In the genomic region with DNA sequence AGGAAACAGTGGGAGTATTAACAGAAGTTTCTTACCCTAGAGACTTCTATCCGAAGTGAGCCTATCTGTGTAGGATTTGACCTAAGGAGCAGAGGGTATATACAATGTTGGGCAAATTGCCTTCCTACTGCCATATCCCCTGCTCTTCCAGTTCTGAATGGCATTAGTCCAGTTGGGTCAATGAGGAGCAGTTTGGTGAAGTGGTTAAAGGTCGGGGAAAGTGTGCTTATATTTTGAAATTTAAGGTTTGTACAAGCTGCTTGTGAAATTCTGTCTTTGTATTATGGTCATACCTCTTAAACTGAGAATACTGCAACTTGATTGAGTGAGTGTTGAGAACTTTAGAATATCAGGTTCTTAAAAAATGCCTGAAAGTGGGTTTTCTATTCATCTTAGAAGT, we compare ENCODE assay signal across 1 cellular context.
TF ChIP-seq lines count a peak whose summit lies in the region.

No MANE protein-coding gene starts in this region.

TF ChIP-seq in HepG2, 621 proteins besides CTCF, POLR2A, EP300 and RAD21:
- no peak for TF ChIP-seq ZNF598 (CRISPR knock-in tag; IDR thresholded peaks at IDR 0.05; ENCODE audit: borderline replicate concordance)
- no peak for TF ChIP-seq FOXM1 (CRISPR knock-in tag; IDR thresholded peaks at IDR 0.05)
- TF ChIP-seq, protein P1, sequence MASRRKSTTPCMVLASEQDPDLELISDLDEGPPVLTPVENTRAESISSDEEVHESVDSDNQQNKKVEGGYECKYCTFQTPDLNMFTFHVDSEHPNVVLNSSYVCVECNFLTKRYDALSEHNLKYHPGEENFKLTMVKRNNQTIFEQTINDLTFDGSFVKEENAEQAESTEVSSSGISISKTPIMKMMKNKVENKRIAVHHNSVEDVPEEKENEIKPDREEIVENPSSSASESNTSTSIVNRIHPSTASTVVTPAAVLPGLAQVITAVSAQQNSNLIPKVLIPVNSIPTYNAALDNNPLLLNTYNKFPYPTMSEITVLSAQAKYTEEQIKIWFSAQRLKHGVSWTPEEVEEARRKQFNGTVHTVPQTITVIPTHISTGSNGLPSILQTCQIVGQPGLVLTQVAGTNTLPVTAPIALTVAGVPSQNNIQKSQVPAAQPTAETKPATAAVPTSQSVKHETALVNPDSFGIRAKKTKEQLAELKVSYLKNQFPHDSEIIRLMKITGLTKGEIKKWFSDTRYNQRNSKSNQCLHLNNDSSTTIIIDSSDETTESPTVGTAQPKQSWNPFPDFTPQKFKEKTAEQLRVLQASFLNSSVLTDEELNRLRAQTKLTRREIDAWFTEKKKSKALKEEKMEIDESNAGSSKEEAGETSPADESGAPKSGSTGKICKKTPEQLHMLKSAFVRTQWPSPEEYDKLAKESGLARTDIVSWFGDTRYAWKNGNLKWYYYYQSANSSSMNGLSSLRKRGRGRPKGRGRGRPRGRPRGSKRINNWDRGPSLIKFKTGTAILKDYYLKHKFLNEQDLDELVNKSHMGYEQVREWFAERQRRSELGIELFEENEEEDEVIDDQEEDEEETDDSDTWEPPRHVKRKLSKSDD (CRISPR knock-in tag; IDR thresholded peaks at IDR 0.05; ENCODE audit: low read depth): no peak
- no peak for TF ChIP-seq ZNF644 (CRISPR knock-in tag; IDR thresholded peaks at IDR 0.05; ENCODE audit: low read depth)
- no peak for TF ChIP-seq CENPX (CRISPR knock-in tag; IDR thresholded peaks at IDR 0.05)
- no peak for TF ChIP-seq NFKB2 (CRISPR knock-in tag; IDR thresholded peaks at IDR 0.05; ENCODE audit: borderline replicate concordance)
- TF ChIP-seq ELF1 (CRISPR knock-in tag; IDR thresholded peaks at IDR 0.05): no peak
- TF ChIP-seq CREM (IDR thresholded peaks at IDR 0.05): no peak
- TF ChIP-seq CREM (CRISPR knock-in tag; IDR thresholded peaks at IDR 0.05): no peak
- no peak for TF ChIP-seq GABPB1 (CRISPR knock-in tag; IDR thresholded peaks at IDR 0.05)
